ENCODE assay signal across 8 cellular contexts in genomic region chr20:46119028-46119546, GRCh38. TPM values are rescaled to one million over a fixed set of nuclear protein-coding genes. Genes with fewer than 3 reads are reported as not detected.
A peak's percentile ranks its signal among the peaks of the same experiment; 100 is the strongest.
DNase-seq lines count a peak whose midpoint lies in the region; ATAC-seq and TF ChIP-seq lines count a peak whose summit lies in the region.
"Had no signal": no experiment of that assay in that cellular context is flagged by ENCODE, and none has a peak within 500 bp of the region (broad histone marks: within the 10 kb centered on the region; RNA-seq: fewer than 3 reads in every experiment).

No MANE protein-coding gene starts in this region.

- TF ChIP-seq CTCF in dorsolateral prefrontal cortex (IDR thresholded peaks at IDR 0.05 in 54 of 56, conservative IDR thresholded peaks at IDR 0.05 in 2 of 56; ENCODE audit: low read depth in 1 of 56, partially characterized antibody in 56 of 56): no peak
- TF ChIP-seq CTCF in omental fat pad (IDR thresholded peaks at IDR 0.05): no peak

- peak overlapping the region; percentile 100 for H3K4me3 Mint-ChIP-seq in stimulated activated memory B cell treated with anti-CD40 and anti-IgM and Interleukin-4, amounts not matched to agents 10 μg/mL and 1 μg/mL and 100 μg/mL, for 72 hours

- peaks cover 0 to 3% (median 0%) of the 10 kb centered on the region in 45 donors for H3K27me3 ChIP-seq in dorsolateral prefrontal cortex

- H3K4me3 ChIP-seq in dorsolateral prefrontal cortex: peak overlapping the region in 31 of 59 donors; percentile 26 to 66 (median 59)

- peaks cover 51% of the 10 kb centered on the region for H3K4me1 Mint-ChIP-seq in stimulated activated memory B cell treated with anti-CD40 and anti-IgM and Interleukin-4, amounts not matched to agents 10 μg/mL and 1 μg/mL and 100 μg/mL, for 72 hours

- H3K9me3 Mint-ChIP-seq in stimulated activated memory B cell treated with anti-CD40 and anti-IgM and Interleukin-4, amounts not matched to agents 10 μg/mL and 1 μg/mL and 100 μg/mL, for 72 hours: no peaks in the 10 kb centered on the region

- ATAC-seq in GM18907 (IDR thresholded peaks at IDR 0.05; ENCODE audit: unreplicated experiment) (peak; percentile 41), HG02970 (IDR thresholded peaks at IDR 0.05; ENCODE audit: low FRiP score, unreplicated experiment) (peak; percentile 38), omental fat pad (ENCODE audit: low FRiP score) (no peak)
- peak; percentile 86 for ATAC-seq in stimulated activated memory B cell treated with anti-CD40 and anti-IgM and Interleukin-4, amounts not matched to agents 10 μg/mL and 1 μg/mL and 100 μg/mL, for 72 hours

- DNase-seq in dorsolateral prefrontal cortex: peak in 1 of 10 donors; percentile 5
- DNase-seq in caudate nucleus (lab: John Stamatoyannopoulos, UW): no peak
- no peak for DNase-seq in omental fat pad (ENCODE audit: low spot score)
- DNase-seq in GDM1 (lab: John Stamatoyannopoulos, UW): no peak

- H3K27ac ChIP-seq in dorsolateral prefrontal cortex (peak overlapping the region in 8 of 59 donors; percentile 10 to 86 (median 66)), caudate nucleus (ENCODE audit: low read depth, low read length) (no peak overlapping the region)
- H3K27ac ChIP-seq: KMS-11 had no signal

- H3K27me3 Mint-ChIP-seq in stimulated activated memory B cell treated with anti-CD40 and anti-IgM and Interleukin-4, amounts not matched to agents 10 μg/mL and 1 μg/mL and 100 μg/mL, for 72 hours: no peaks in the 10 kb centered on the region

- H3K27ac Mint-ChIP-seq in stimulated activated memory B cell treated with anti-CD40 and anti-IgM and Interleukin-4, amounts not matched to agents 10 μg/mL and 1 μg/mL and 100 μg/mL, for 72 hours: peak overlapping the region; percentile 99

- intact Hi-C loops in dorsolateral prefrontal cortex (cut with DNase I): no loop called here

- peaks cover 46% of the 10 kb centered on the region for H3K36me3 Mint-ChIP-seq in stimulated activated memory B cell treated with anti-CD40 and anti-IgM and Interleukin-4, amounts not matched to agents 10 μg/mL and 1 μg/mL and 100 μg/mL, for 72 hours

RNA-seq across cellular contexts. Expression of gene CD40, which starts 1.0 kb away (rescaled TPM):
- 10 to 100 TPM in 5 of 120 experiments, 1 to 10 TPM in 115; 1.9 to 12.6 (median 5.2) TPM for total RNA-seq in dorsolateral prefrontal cortex
- 10 to 100 TPM; 15.0 to 33.4 (median 23.2) TPM for total RNA-seq in omental fat pad

RNA-seq across cellular contexts. Expression of gene NCOA5, which starts 29.3 kb away (rescaled TPM):
- total RNA-seq in dorsolateral prefrontal cortex: 10 to 100 TPM; 13.5 to 36.9 (median 24.1) TPM
- total RNA-seq in omental fat pad: 10 to 100 TPM; 19.3 to 41.1 (median 23.2) TPM
